13 cellular contexts compared by ENCODE assay signal in genomic region chr1:183711691-183712401, GRCh38. TPM values are rescaled to one million over a fixed set of nuclear protein-coding genes. Genes with fewer than 3 reads are reported as not detected.
DNase-seq lines count a peak whose midpoint lies in the region; ATAC-seq and TF ChIP-seq lines count a peak whose summit lies in the region.
"Had no signal": no experiment of that assay in that cellular context is flagged by ENCODE, and none has a peak within 500 bp of the region (broad histone marks: within the 10 kb centered on the region; RNA-seq: fewer than 3 reads in every experiment).

No MANE protein-coding gene starts in this region.

- no peaks in the 10 kb centered on the region for H3K9me3 ChIP-seq in heart right ventricle
- H3K9me3 ChIP-seq: Caco-2 had no signal

- TF ChIP-seq CTCF in HFFc6 (IDR thresholded peaks at IDR 0.05) (no peak; the same call in 1 of the 2 replicates), heart right ventricle (IDR thresholded peaks at IDR 0.05) (peak in 1 of 9 donors; percentile 16)

- no peaks in the 10 kb centered on the region for H3K9me3 Mint-ChIP-seq in HFFc6
- H3K9me3 Mint-ChIP-seq: stimulated activated naive CD8-positive, alpha-beta T cell treated with anti-CD3 and anti-CD28 coated beads, Interleukin-15, Interleukin-2, amounts not matched to agents 100 ng/mL and 50 ng/mL, for 24 hours had no signal

- H3K27me3 ChIP-seq in heart right ventricle: no peaks in the 10 kb centered on the region

- no peaks in the 10 kb centered on the region for H3K27me3 Mint-ChIP-seq in HFFc6 (ENCODE audit: insufficient read depth)
- H3K27me3 Mint-ChIP-seq: stimulated activated naive CD8-positive, alpha-beta T cell treated with anti-CD3 and anti-CD28 coated beads, Interleukin-15, Interleukin-2, amounts not matched to agents 100 ng/mL and 50 ng/mL, for 24 hours had no signal

- H3K36me3 Mint-ChIP-seq in HFFc6 (ENCODE audit: low read depth): peaks cover 11% of the 10 kb centered on the region

- H3K4me1 ChIP-seq in heart right ventricle: peaks cover 0 to 47% (median 23%) of the 10 kb centered on the region in 9 donors

- H3K4me3 ChIP-seq in heart right ventricle: no peak overlapping the region
- H3K4me3 ChIP-seq: K562 had no signal

- peak; percentile 58 for DNase-seq in HFFc6
- DNase-seq in astrocyte of the hippocampus (ENCODE audit: low read depth, low spot score): peak; percentile 57
- peak in 1 of 2 donors; percentile 58 for DNase-seq in heart right ventricle
- DNase-seq in smooth muscle cell of the brain vasculature (ENCODE audit: low read depth, low spot score): peak; percentile 33
- DNase-seq in ecto neural progenitor cell (ENCODE audit: low spot score): no peak
- no peak for DNase-seq in NCI-H1930 (lab: John Stamatoyannopoulos, UW)
- DNase-seq in NAMALWA (ENCODE audit: low spot score): no peak
- DNase-seq: Caco-2, erythroblast, occipital lobe had no signal

- peak overlapping the region; percentile 62 for H3K27ac Mint-ChIP-seq in HFFc6
- H3K27ac Mint-ChIP-seq: stimulated activated naive CD8-positive, alpha-beta T cell treated with anti-CD3 and anti-CD28 coated beads, Interleukin-15, Interleukin-2, amounts not matched to agents 100 ng/mL and 50 ng/mL, for 24 hours had no signal

- WGBS in heart right ventricle, 2 donors: 50 to 70% methylated on average over 6 of the region's 6 CpGs

- H3K4me3 Mint-ChIP-seq in HFFc6: no peak overlapping the region
- H3K4me3 Mint-ChIP-seq: stimulated activated naive CD8-positive, alpha-beta T cell treated with anti-CD3 and anti-CD28 coated beads, Interleukin-15, Interleukin-2, amounts not matched to agents 100 ng/mL and 50 ng/mL, for 24 hours had no signal

- peaks cover 44% of the 10 kb centered on the region for H3K4me1 Mint-ChIP-seq in HFFc6 (ENCODE audit: low read depth)

- intact Hi-C loops in heart right ventricle (cut with DNase I): no loop called here

- ATAC-seq in heart right ventricle: peak; percentile 77 to 89 (median 84)
- ATAC-seq: HCT116, K562 had no signal

- peak overlapping the region in 8 of 10 donors; percentile 31 to 64 (median 57) for H3K27ac ChIP-seq in heart right ventricle

- H3K36me3 ChIP-seq in heart right ventricle: no peaks in the 10 kb centered on the region

RNA-seq across cellular contexts. Expression of gene APOBEC4, which starts 58.7 kb away (rescaled TPM):
- total RNA-seq in HFFc6 (2021; fragmentation: NEBNext Ultra II Directional; extraction: Animal tissue kit (Norgen Biotek cat#: 25700)): not detected
- not detected for total RNA-seq in heart right ventricle
- not detected for polyA plus RNA-seq in heart right ventricle
- total RNA-seq: Caco-2, K562, occipital lobe had no signal
- polyA plus RNA-seq: K562 had no signal

Comparison
In these comparisons a context has a peak if more than half of its experiments do, and no peak if none do; other contexts are left out.
1. DNase-seq: peak in HFFc6 (single experiment), astrocyte of the hippocampus (single experiment) and smooth muscle cell of the brain vasculature (single experiment); none in ecto neural progenitor cell (single experiment), NCI-H1930 (0 of 2) and NAMALWA (single experiment).